8 cellular contexts compared by ENCODE assay signal in the genomic region with DNA sequence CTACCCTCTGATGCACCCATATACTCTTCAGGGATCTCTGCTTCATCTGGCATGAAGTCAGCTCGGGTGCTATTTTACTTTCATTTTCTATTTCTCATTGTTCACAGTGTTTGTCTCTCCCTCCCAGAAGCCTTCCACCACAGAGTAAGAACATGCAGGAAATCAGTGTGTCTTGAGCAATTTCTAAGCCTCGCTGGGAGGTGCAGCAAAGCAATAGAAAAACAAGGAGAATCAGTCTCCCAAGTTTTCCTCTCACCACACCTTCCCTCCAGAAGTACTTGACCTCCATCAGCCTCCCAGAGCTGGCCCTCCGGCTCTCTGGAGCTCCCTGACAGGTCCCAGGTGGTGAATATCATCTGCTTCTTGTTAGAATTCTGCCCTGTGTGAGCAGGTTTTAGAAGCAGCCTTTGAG.
A peak's percentile ranks its signal among the peaks of the same experiment; 100 is the strongest.
DNase-seq lines count a peak whose midpoint lies in the region; ATAC-seq and TF ChIP-seq lines count a peak whose summit lies in the region.

No MANE protein-coding gene starts in this region.

- H3K27ac ChIP-seq in effector memory CD4-positive, alpha-beta T cell (ENCODE audit: insufficient read depth, low read length, poor library complexity, severe bottlenecking), result no peak overlapping the region

- peak; percentile 77 for DNase-seq in GM12865 (ENCODE audit: low read depth)
- DNase-seq in HuH-7 (ENCODE audit: low spot score), result peak; percentile 5
- no peak for DNase-seq in effector memory CD4-positive, alpha-beta T cell
- no peak for DNase-seq in CD1c-positive myeloid dendritic cell (ENCODE audit: extremely low spot score)
- DNase-seq in HT-29 (ENCODE audit: low spot score), result no peak

- H3K36me3 Mint-ChIP-seq in nephron (ENCODE audit: low read depth), result peaks cover 3% of the 10 kb centered on the region

- peak overlapping the region; percentile 46 to 72 (median 71) for H3K4me3 Mint-ChIP-seq in nephron

- H3K9me3 ChIP-seq in effector memory CD4-positive, alpha-beta T cell (ENCODE audit: control insufficient read depth, low read length), result no peaks in the 10 kb centered on the region

- H3K9me3 Mint-ChIP-seq in nephron, result peaks cover 24% of the 10 kb centered on the region

- TF ChIP-seq CTCF in GM12865 (IDR thresholded peaks at IDR 0.05; ENCODE audit: insufficient read depth, low read depth, low read length, missing control alignments) (no peak), nephron (IDR thresholded peaks at IDR 0.05; ENCODE audit: unreplicated experiment in 3 of 3) (no peak)

- H3K27ac Mint-ChIP-seq in nephron, result peak overlapping the region; percentile 75 to 89 (median 84)

- peak; percentile 98 for ATAC-seq in GM21529 (IDR thresholded peaks at IDR 0.05; ENCODE audit: unreplicated experiment)
- ATAC-seq in SK-N-SH treated with all-trans-retinoic acid at 6 μM for 48 hours, result peak; percentile 77

- H3K27me3 ChIP-seq in effector memory CD4-positive, alpha-beta T cell (replicated peaks; ENCODE audit: control insufficient read depth, insufficient read depth, low read length, poor library complexity, severe bottlenecking), result no peaks in the 10 kb centered on the region

- no peaks in the 10 kb centered on the region for H3K4me1 ChIP-seq in effector memory CD4-positive, alpha-beta T cell (ENCODE audit: control insufficient read depth, insufficient read depth, low read length, poor library complexity, severe bottlenecking)

- H3K27me3 Mint-ChIP-seq in nephron (ENCODE audit: low read depth), result no peaks in the 10 kb centered on the region

- peak overlapping the region; percentile 56 for H3K4me3 ChIP-seq in GM12865 (ENCODE audit: low read depth, low read length)
- peak overlapping the region; percentile 30 for H3K4me3 ChIP-seq in effector memory CD4-positive, alpha-beta T cell (ENCODE audit: insufficient read depth, low read depth, low read length, poor library complexity, severe bottlenecking)

- peaks cover 6% of the 10 kb centered on the region for H3K4me1 Mint-ChIP-seq in nephron

- H3K36me3 ChIP-seq in effector memory CD4-positive, alpha-beta T cell (ENCODE audit: control insufficient read depth, insufficient read depth, low read length), result no peaks in the 10 kb centered on the region

TF ChIP-seq in SK-N-SH treated with all-trans-retinoic acid at 6 μM for 48 hours, 23 proteins besides CTCF, POLR2A, EP300 and RAD21:
- TF ChIP-seq GLIS3 (CRISPR knock-in tag; IDR thresholded peaks at IDR 0.05), result no peak
- TF ChIP-seq SNAI2 (CRISPR knock-in tag; IDR thresholded peaks at IDR 0.05), result no peak
- no peak for TF ChIP-seq ZNF8 (CRISPR knock-in tag; IDR thresholded peaks at IDR 0.05)
- no peak for TF ChIP-seq ISL1 (CRISPR knock-in tag; IDR thresholded peaks at IDR 0.05)
- no peak for TF ChIP-seq TOX (CRISPR knock-in tag; IDR thresholded peaks at IDR 0.05; ENCODE audit: borderline replicate concordance)
- TF ChIP-seq BACH2 (CRISPR knock-in tag; IDR thresholded peaks at IDR 0.05; ENCODE audit: borderline replicate concordance), result no peak
- TF ChIP-seq ESRRG (CRISPR knock-in tag; IDR thresholded peaks at IDR 0.05), result no peak
- TF ChIP-seq PPARA (CRISPR knock-in tag; IDR thresholded peaks at IDR 0.05; ENCODE audit: borderline replicate concordance), result no peak
- no peak for TF ChIP-seq ZFP3 (CRISPR knock-in tag; IDR thresholded peaks at IDR 0.05)
- no peak for TF ChIP-seq RARB (CRISPR knock-in tag; IDR thresholded peaks at IDR 0.05)
- no peak for TF ChIP-seq ZNF565 (CRISPR knock-in tag; conservative IDR thresholded peaks at IDR 0.05; ENCODE audit: low read depth)
- no peak for TF ChIP-seq ZFP30 (CRISPR knock-in tag; IDR thresholded peaks at IDR 0.05)
- TF ChIP-seq, protein P1, sequence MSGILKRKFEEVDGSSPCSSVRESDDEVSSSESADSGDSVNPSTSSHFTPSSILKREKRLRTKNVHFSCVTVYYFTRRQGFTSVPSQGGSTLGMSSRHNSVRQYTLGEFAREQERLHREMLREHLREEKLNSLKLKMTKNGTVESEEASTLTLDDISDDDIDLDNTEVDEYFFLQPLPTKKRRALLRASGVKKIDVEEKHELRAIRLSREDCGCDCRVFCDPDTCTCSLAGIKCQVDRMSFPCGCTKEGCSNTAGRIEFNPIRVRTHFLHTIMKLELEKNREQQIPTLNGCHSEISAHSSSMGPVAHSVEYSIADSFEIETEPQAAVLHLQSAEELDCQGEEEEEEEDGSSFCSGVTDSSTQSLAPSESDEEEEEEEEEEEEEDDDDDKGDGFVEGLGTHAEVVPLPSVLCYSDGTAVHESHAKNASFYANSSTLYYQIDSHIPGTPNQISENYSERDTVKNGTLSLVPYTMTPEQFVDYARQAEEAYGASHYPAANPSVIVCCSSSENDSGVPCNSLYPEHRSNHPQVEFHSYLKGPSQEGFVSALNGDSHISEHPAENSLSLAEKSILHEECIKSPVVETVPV (CRISPR knock-in tag; IDR thresholded peaks at IDR 0.05), result no peak
- no peak for TF ChIP-seq TCF4 (CRISPR knock-in tag; IDR thresholded peaks at IDR 0.05; ENCODE audit: borderline replicate concordance)
- TF ChIP-seq, protein P2, sequence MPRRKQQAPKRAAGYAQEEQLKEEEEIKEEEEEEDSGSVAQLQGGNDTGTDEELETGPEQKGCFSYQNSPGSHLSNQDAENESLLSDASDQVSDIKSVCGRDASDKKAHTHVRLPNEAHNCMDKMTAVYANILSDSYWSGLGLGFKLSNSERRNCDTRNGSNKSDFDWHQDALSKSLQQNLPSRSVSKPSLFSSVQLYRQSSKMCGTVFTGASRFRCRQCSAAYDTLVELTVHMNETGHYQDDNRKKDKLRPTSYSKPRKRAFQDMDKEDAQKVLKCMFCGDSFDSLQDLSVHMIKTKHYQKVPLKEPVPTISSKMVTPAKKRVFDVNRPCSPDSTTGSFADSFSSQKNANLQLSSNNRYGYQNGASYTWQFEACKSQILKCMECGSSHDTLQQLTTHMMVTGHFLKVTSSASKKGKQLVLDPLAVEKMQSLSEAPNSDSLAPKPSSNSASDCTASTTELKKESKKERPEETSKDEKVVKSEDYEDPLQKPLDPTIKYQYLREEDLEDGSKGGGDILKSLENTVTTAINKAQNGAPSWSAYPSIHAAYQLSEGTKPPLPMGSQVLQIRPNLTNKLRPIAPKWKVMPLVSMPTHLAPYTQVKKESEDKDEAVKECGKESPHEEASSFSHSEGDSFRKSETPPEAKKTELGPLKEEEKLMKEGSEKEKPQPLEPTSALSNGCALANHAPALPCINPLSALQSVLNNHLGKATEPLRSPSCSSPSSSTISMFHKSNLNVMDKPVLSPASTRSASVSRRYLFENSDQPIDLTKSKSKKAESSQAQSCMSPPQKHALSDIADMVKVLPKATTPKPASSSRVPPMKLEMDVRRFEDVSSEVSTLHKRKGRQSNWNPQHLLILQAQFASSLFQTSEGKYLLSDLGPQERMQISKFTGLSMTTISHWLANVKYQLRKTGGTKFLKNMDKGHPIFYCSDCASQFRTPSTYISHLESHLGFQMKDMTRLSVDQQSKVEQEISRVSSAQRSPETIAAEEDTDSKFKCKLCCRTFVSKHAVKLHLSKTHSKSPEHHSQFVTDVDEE (CRISPR knock-in tag; IDR thresholded peaks at IDR 0.05), result no peak

Comparison
In these comparisons a context has a peak if more than half of its experiments do, and no peak if none do; other contexts are left out.
1. DNase-seq: peak in GM12865 (single experiment) and HuH-7 (single experiment); none in effector memory CD4-positive, alpha-beta T cell (0 of 3), CD1c-positive myeloid dendritic cell (single experiment) and HT-29 (single experiment).